In the genomic region with DNA sequence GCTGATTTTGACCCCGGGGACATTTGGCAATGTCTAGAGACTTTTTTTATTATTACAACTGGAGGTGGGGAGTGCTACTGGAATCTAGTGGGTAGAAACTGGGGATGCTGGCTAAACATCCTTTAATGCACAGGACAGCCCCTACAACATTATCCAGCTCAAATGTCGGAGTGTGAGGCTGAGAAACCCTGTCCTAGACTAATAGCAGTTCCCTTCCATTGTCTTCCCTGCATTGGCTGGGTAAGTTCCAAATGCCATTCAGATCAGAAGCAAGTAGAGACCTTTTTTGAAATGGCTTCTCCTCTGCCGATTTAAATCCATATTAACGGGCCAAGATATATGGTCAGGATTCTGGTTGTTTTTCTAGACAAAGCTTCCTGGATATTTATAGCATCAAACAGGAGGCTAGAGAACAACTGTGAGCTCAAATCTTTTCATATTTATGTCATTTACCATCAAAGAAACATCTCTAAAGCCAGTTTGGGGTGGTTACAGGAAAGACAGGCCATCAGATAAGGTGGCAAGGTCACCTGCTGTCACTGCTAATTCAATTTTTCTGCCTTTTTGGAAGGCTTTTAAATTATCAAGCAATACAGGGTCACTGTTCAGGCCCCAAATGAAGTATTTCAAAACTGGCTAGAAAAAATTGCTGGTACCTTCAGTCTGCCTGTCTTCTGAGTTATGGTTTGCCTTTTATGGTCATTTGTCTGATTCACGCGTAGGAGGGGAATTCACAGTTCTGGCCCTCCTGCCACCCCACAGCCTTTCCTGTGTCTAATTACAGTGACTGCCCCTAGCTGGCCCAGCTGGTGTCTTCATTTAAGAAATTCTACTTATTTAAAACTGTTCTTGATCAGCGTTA, we compare ENCODE assay signal across 8 cellular contexts. TPM values are rescaled to one million over a fixed set of nuclear protein-coding genes. Genes with fewer than 3 reads are reported as not detected.
A peak's percentile ranks its signal among the peaks of the same experiment; 100 is the strongest.
DNase-seq lines count a peak whose midpoint lies in the region; ATAC-seq, FAIRE-seq and TF ChIP-seq lines count a peak whose summit lies in the region.

No MANE protein-coding gene starts in this region.

- POLR2A ChIA-PET in activated CD8-positive, alpha-beta T cell treated with anti-CD3 and anti-CD28 coated beads for 36 hours (lab: Charles Lee), result interaction anchor here (0.7 to 1.3 kb wide), 8 partner anchors 10 to 60 kb away, joined by 3 to 4 read pairs (median 3); no protein-coding TSS in a partner anchor

- H3K4me1 Mint-ChIP-seq in activated CD8-positive, alpha-beta T cell treated with anti-CD3 and anti-CD28 coated beads for 36 hours (ENCODE audit: low read depth), result peaks cover 48% of the 10 kb centered on the region

- ATAC-seq in GM21423 (IDR thresholded peaks at IDR 0.05; ENCODE audit: unreplicated experiment), result peak; percentile 93
- peak; percentile 84 for ATAC-seq in activated CD8-positive, alpha-beta T cell treated with anti-CD3 and anti-CD28 coated beads for 36 hours

- intact Hi-C loops in activated CD8-positive, alpha-beta T cell treated with anti-CD3 and anti-CD28 coated beads for 36 hours (cut with micrococcal nuclease), result no loop called here

- no peak for TF ChIP-seq CTCF in activated CD8-positive, alpha-beta T cell treated with anti-CD3 and anti-CD28 coated beads for 36 hours (IDR thresholded peaks at IDR 0.05)

- H3K9me3 Mint-ChIP-seq in activated CD8-positive, alpha-beta T cell treated with anti-CD3 and anti-CD28 coated beads for 36 hours, result no peaks in the 10 kb centered on the region

- H3K4me3 Mint-ChIP-seq in activated CD8-positive, alpha-beta T cell treated with anti-CD3 and anti-CD28 coated beads for 36 hours, result peak overlapping the region; percentile 1

- peaks cover 62% of the 10 kb centered on the region for H3K36me3 Mint-ChIP-seq in activated CD8-positive, alpha-beta T cell treated with anti-CD3 and anti-CD28 coated beads for 36 hours (ENCODE audit: low read depth)

- peak overlapping the region; percentile 94 for H3K27ac Mint-ChIP-seq in activated CD8-positive, alpha-beta T cell treated with anti-CD3 and anti-CD28 coated beads for 36 hours

- no peaks in the 10 kb centered on the region for H3K27me3 Mint-ChIP-seq in activated CD8-positive, alpha-beta T cell treated with anti-CD3 and anti-CD28 coated beads for 36 hours

- CTCF ChIA-PET in activated CD8-positive, alpha-beta T cell treated with anti-CD3 and anti-CD28 coated beads for 36 hours (lab: Charles Lee), result interaction anchor here (1.1 to 5.6 kb wide), 7 partner anchors 9 to 192 kb away, joined by 3 to 36 read pairs (median 5); no protein-coding TSS in a partner anchor

- DNase-seq in GM03348 (ENCODE audit: low spot score) (peak; percentile 86), HTR-8/SVneo (ENCODE audit: insufficient read length, low spot score) (peak; percentile 96), fibroblast of the conjunctiva (ENCODE audit: low read depth) (peak; percentile 37), midbrain (lab: John Stamatoyannopoulos, UW) (no peak), frontal cortex (ENCODE audit: low spot score in 2 of 2) (no peak)
- DNase-seq in activated CD8-positive, alpha-beta T cell treated with anti-CD3 and anti-CD28 coated beads for 36 hours, result peak; percentile 79
- DNase-seq in stimulated activated CD4-positive, alpha-beta T cell treated with anti-CD3 and anti-CD28 coated beads, Interleukin-2, amount 100 ng/mL, for 48 hours, result peak; percentile 20 to 28

- FAIRE-seq in HTR-8/SVneo (lab: Jason Lieb, UNC) (peak; percentile 99), frontal cortex (lab: Jason Lieb, UNC) (no peak)

RNA-seq across cellular contexts. Expression of a gene that starts 20.1 kb away (rescaled TPM):
- 1 to 10 TPM; 1.3 to 1.6 TPM for total RNA-seq in activated CD8-positive, alpha-beta T cell treated with anti-CD3 and anti-CD28 coated beads for 36 hours
- 37.5 TPM for total RNA-seq in frontal cortex

RNA-seq across cellular contexts. Expression of a gene that starts 57.1 kb away (rescaled TPM):
- 100 to 1,000 TPM; 237 to 241 TPM for total RNA-seq in activated CD8-positive, alpha-beta T cell treated with anti-CD3 and anti-CD28 coated beads for 36 hours
- 28.5 TPM for total RNA-seq in frontal cortex

RNA-seq across cellular contexts. Expression of a gene that starts 58.4 kb away (rescaled TPM):
- 10 to 100 TPM; 58.6 to 58.8 TPM for total RNA-seq in activated CD8-positive, alpha-beta T cell treated with anti-CD3 and anti-CD28 coated beads for 36 hours
- total RNA-seq in frontal cortex, result 15.5 TPM

RNA-seq across cellular contexts. Expression of a gene that starts 59.4 kb away (rescaled TPM):
- 10 to 100 TPM; 64.7 to 67.8 TPM for total RNA-seq in activated CD8-positive, alpha-beta T cell treated with anti-CD3 and anti-CD28 coated beads for 36 hours
- 52.2 TPM for total RNA-seq in frontal cortex

Comparison
In these comparisons a context has a peak if more than half of its experiments do, and no peak if none do; other contexts are left out.
1. DNase-seq: peak in GM03348 (single experiment), HTR-8/SVneo (single experiment), activated CD8-positive, alpha-beta T cell treated with anti-CD3 and anti-CD28 coated beads for 36 hours (single experiment), fibroblast of the conjunctiva (single experiment) and stimulated activated CD4-positive, alpha-beta T cell treated with anti-CD3 and anti-CD28 coated beads, Interleukin-2, amount 100 ng/mL, for 48 hours (2 of 2); none in midbrain (single experiment) and frontal cortex (0 of 2).
2. RNA of a gene that starts 20.1 kb away (total RNA-seq): 37.5 TPM in frontal cortex (single experiment); 1.3 to 1.6 TPM in activated CD8-positive, alpha-beta T cell treated with anti-CD3 and anti-CD28 coated beads for 36 hours; every median in the first group is over 10 times any median in the second.